In genomic region chrX:66622209-66622608, GRCh38 we compare ENCODE assay signal across 26 cellular contexts.
"Had no signal": no experiment of that assay in that cellular context is flagged by ENCODE, and none has a peak within 500 bp of the region (broad histone marks: within the 10 kb centered on the region; RNA-seq: fewer than 3 reads in every experiment).

No MANE protein-coding gene starts in this region.

- ATAC-seq: activated naive CD4-positive, alpha-beta T cell treated with anti-CD3 and anti-CD28 coated beads, Interleukin-2, amount 50 U/mL, for 72 hours; esophagus mucosa; heart right ventricle; left colon had no signal

- H3K4me3 Mint-ChIP-seq: activated CD4-positive, alpha-beta memory T cell treated with anti-CD3 and anti-CD28 coated beads for 36 hours; memory B cell; nephron progenitor cell; T-helper 1 cell treated with Interleukin-12 subunit alpha and Interleukin-12 subunit beta and Interleukin-4 antibody, amounts not matched to agents 30 μg/mL and 1 μg/mL, for 36 hours had no signal

- H3K4me1 Mint-ChIP-seq: memory B cell, nephron progenitor cell had no signal

- H3K27ac Mint-ChIP-seq: activated CD4-positive, alpha-beta memory T cell treated with anti-CD3 and anti-CD28 coated beads for 36 hours; activated naive CD4-positive, alpha-beta T cell treated with anti-CD3 and anti-CD28 coated beads, Interleukin-2, amount 50 U/mL, for 72 hours; memory B cell; nephron progenitor cell; T-helper 1 cell treated with Interleukin-12 subunit alpha and Interleukin-12 subunit beta and Interleukin-4 antibody, amounts not matched to agents 30 μg/mL and 1 μg/mL, for 36 hours had no signal

- H3K4me3 ChIP-seq: adrenal gland, ascending aorta, heart right ventricle, sigmoid colon, spleen, testis, uterus had no signal

- H3K36me3 Mint-ChIP-seq: activated CD4-positive, alpha-beta memory T cell treated with anti-CD3 and anti-CD28 coated beads for 36 hours; activated naive CD4-positive, alpha-beta T cell treated with anti-CD3 and anti-CD28 coated beads, Interleukin-2, amount 50 U/mL, for 72 hours; memory B cell had no signal

- H3K9me3 Mint-ChIP-seq: activated CD4-positive, alpha-beta memory T cell treated with anti-CD3 and anti-CD28 coated beads for 36 hours; T-helper 1 cell treated with Interleukin-12 subunit alpha and Interleukin-12 subunit beta and Interleukin-4 antibody, amounts not matched to agents 30 μg/mL and 1 μg/mL, for 36 hours had no signal

- DNase-seq: activated CD4-positive, alpha-beta memory T cell treated with anti-CD3 and anti-CD28 coated beads for 36 hours; activated CD4-positive, alpha-beta T cell treated with anti-CD3 and anti-CD28 coated beads for 4 hours; activated CD4-positive, CD25-positive, alpha-beta regulatory T cell; activated gamma-delta T cell; activated T-cell treated with anti-CD3 and anti-CD28 coated beads, Interleukin-2, amount 50 U/mL, for 48 hours; adrenal gland; central memory CD4-positive, alpha-beta T cell; dermis blood vessel endothelial cell; effector CD8-positive, alpha-beta T cell; heart right ventricle; left colon; nephron progenitor cell; nucleus accumbens; sigmoid colon; spleen; stimulated activated CD4-positive, alpha-beta T cell treated with anti-CD3 and anti-CD28 coated beads, Interleukin-4, amount 100 ng/mL, for 1 hour; stimulated activated naive CD4-positive, alpha-beta T cell; T1000; testis; trophoblast cell; uterus had no signal
